Comparison of ENCODE assay signal across 1 cellular context in genomic region chr14:68728342-68729106, GRCh38.
TF ChIP-seq lines count a peak whose summit lies in the region.

No MANE protein-coding gene starts in this region.

TF ChIP-seq in H1, 55 proteins besides CTCF, POLR2A, EP300 and RAD21:
- TF ChIP-seq EZH2 (IDR thresholded peaks at IDR 0.05; ENCODE audit: low read depth, low read length, severe bottlenecking): no peak
- TF ChIP-seq SP1 (IDR thresholded peaks at IDR 0.05; ENCODE audit: low read depth, low read length): no peak
- no peak for TF ChIP-seq HDAC6 (IDR thresholded peaks at IDR 0.05; ENCODE audit: low read depth, low read length)
- no peak for TF ChIP-seq SIX5 (IDR thresholded peaks at IDR 0.05; ENCODE audit: low read depth, low read length)
